ENCODE assay signal across 9 cellular contexts in genomic region chr5:43019615-43020293, GRCh38. TPM values are rescaled to one million over a fixed set of nuclear protein-coding genes. Genes with fewer than 3 reads are reported as not detected.
A peak's percentile ranks its signal among the peaks of the same experiment; 100 is the strongest.
DNase-seq lines count a peak whose midpoint lies in the region; ATAC-seq, FAIRE-seq and TF ChIP-seq lines count a peak whose summit lies in the region.
"Had no signal": no experiment of that assay in that cellular context is flagged by ENCODE, and none has a peak within 500 bp of the region (broad histone marks: within the 10 kb centered on the region; RNA-seq: fewer than 3 reads in every experiment).

No MANE protein-coding gene starts in this region.

- no peak overlapping the region for H3K23ac ChIP-seq in neuronal stem cell (ENCODE audit: low read depth, low read length, poor library complexity)

- peak; percentile 67 for ATAC-seq in GM21381 (IDR thresholded peaks at IDR 0.05; ENCODE audit: unreplicated experiment)

- no peak overlapping the region for H4K8ac ChIP-seq in neuronal stem cell (ENCODE audit: low read depth, low read length)

- 18% methylated on average over 36 of the region's 36 CpGs for WGBS in esophagus muscularis mucosa
- WGBS in neuronal stem cell (ENCODE audit: extremely low coverage in 2 of 2, insufficient read length in 2 of 2, insufficient replicate concordance in 1 of 2), 2 donors = no CpG with 5 or more reads among the region's 36 CpGs
- WGBS in transverse colon (ENCODE audit: low coverage in 1 of 2), 2 donors = 8 to 9% methylated on average over 28 to 36 of the region's 36 CpGs

- peak overlapping the region; percentile 67 for H2AFZ ChIP-seq in neuronal stem cell (ENCODE audit: low read length)

- TF ChIP-seq CTCF in D721Med (IDR thresholded peaks at IDR 0.05; ENCODE audit: insufficient read depth, missing control alignments) (peak; percentile 18), esophagus muscularis mucosa (IDR thresholded peaks at IDR 0.05) (peak in 2 of 3 experiments; percentile 9 to 42), transverse colon (IDR thresholded peaks at IDR 0.05) (peak; percentile 51 to 73 (median 53))

- H3K4me1 ChIP-seq in esophagus muscularis mucosa = peaks cover 6 to 24% (median 11%) of the 10 kb centered on the region in 4 donors
- peaks cover 5 to 24% of the 10 kb centered on the region in 2 donors for H3K4me1 ChIP-seq in neuronal stem cell (ENCODE audit: control insufficient read depth in 2 of 2, insufficient read depth in 1 of 2, low read depth in 1 of 2, low read length in 2 of 2)
- H3K4me1 ChIP-seq in transverse colon = peaks cover 0 to 27% (median 6%) of the 10 kb centered on the region in 4 donors

- no peaks in the 10 kb centered on the region for H3K79me1 ChIP-seq in neuronal stem cell (ENCODE audit: low read depth, low read length)

- intact Hi-C loops in esophagus muscularis mucosa (cut with DNase I) = no loop called here
- intact Hi-C loops in transverse colon (cut with DNase I; ENCODE audit: low total_unique reads) = no loop called here

- no peak overlapping the region for H4K91ac ChIP-seq in neuronal stem cell (ENCODE audit: low read depth, low read length, poor library complexity)

- H3K4ac ChIP-seq in neuronal stem cell (ENCODE audit: low read length) = no peak overlapping the region

- H3K27me3 ChIP-seq in esophagus muscularis mucosa = peaks cover 0 to 93% (median 44%) of the 10 kb centered on the region in 4 donors
- H3K27me3 ChIP-seq in neuronal stem cell (ENCODE audit: control insufficient read depth in 3 of 3, insufficient read depth in 3 of 3, low read depth in 1 of 3, low read length in 3 of 3) = peaks cover 0 to 77% (median 8%) of the 10 kb centered on the region in 3 experiments
- peaks cover 82% of the 10 kb centered on the region for H3K27me3 ChIP-seq in transverse colon

- in situ Hi-C loops in transverse colon (cut with MboI; ENCODE audit: low pct_ligation_motif_present in 1 of 4, low pct_unique_long_range_greater_than_20kb in 1 of 4, low sequenced_read_pairs in 3 of 4) = no loop called here

- no peak for DNase-seq in D721Med (ENCODE audit: insufficient read length, low spot score)
- peak; percentile 98 for DNase-seq in HT-29 (ENCODE audit: low spot score)
- DNase-seq in NOMO-1 treated with DMSO at 0.1 percent for 48 hours (lab: John Stamatoyannopoulos, UW; ENCODE audit: unreplicated experiment) = peak; percentile 99
- peak; percentile 71 for DNase-seq in activated T-cell treated with anti-CD3 and anti-CD28 coated beads for 1 hour (ENCODE audit: low read depth)
- DNase-seq in esophagus muscularis mucosa (ENCODE audit: extremely low spot score) = no peak
- no peak for DNase-seq in neuronal stem cell (ENCODE audit: low spot score)
- DNase-seq in transverse colon = peak; percentile 85

- no peak for FAIRE-seq in D721Med (lab: Jason Lieb, UNC)
- FAIRE-seq: colon had no signal

- H2BK5ac ChIP-seq in neuronal stem cell (ENCODE audit: low read length) = no peak overlapping the region

- no peak overlapping the region for H2BK12ac ChIP-seq in neuronal stem cell (ENCODE audit: low read length)

- H3K14ac ChIP-seq in neuronal stem cell (ENCODE audit: low read length) = no peak overlapping the region

- no peak for TF ChIP-seq POLR2A in esophagus muscularis mucosa (IDR thresholded peaks at IDR 0.05; ENCODE audit: low read depth)
- peak; percentile 58 for TF ChIP-seq POLR2A in transverse colon (IDR thresholded peaks at IDR 0.05)

- TF ChIP-seq EP300 in esophagus muscularis mucosa (IDR thresholded peaks at IDR 0.05) = no peak
- no peak for TF ChIP-seq EP300 in transverse colon (IDR thresholded peaks at IDR 0.05; ENCODE audit: low read depth)

- no peak overlapping the region for H2BK15ac ChIP-seq in neuronal stem cell (ENCODE audit: low read length)

- H3K9ac ChIP-seq in neuronal stem cell (ENCODE audit: low read depth, low read length, poor library complexity) = no peak overlapping the region

- peak overlapping the region; percentile 15 for H3K18ac ChIP-seq in neuronal stem cell (ENCODE audit: low read length)

- H3K4me3 ChIP-seq in esophagus muscularis mucosa (peak overlapping the region; percentile 48 to 55 (median 52)), neuronal stem cell (ENCODE audit: low read length in 2 of 2) (peak overlapping the region in 1 of 2 donors; percentile 80), transverse colon (peak overlapping the region; percentile 22 to 61 (median 52))

- H3K36me3 ChIP-seq in esophagus muscularis mucosa (no peaks in the 10 kb centered on the region), neuronal stem cell (replicated peaks in 1 of 2; ENCODE audit: control insufficient read depth in 2 of 2, insufficient read depth in 2 of 2, low read length in 2 of 2) (no peaks in the 10 kb centered on the region), transverse colon (no peaks in the 10 kb centered on the region)

- H2BK120ac ChIP-seq in neuronal stem cell (ENCODE audit: low read depth, low read length) = no peak overlapping the region

- H2AK5ac ChIP-seq in neuronal stem cell (ENCODE audit: low read depth, low read length) = no peak overlapping the region

- H3K27ac ChIP-seq in esophagus muscularis mucosa (replicated peaks in 1 of 4) (peak overlapping the region; percentile 78 to 90 (median 85)), neuronal stem cell (replicated peaks; ENCODE audit: low read length) (no peak overlapping the region), transverse colon (peak overlapping the region; percentile 92 to 97 (median 94))

- no peak overlapping the region for H3K4me2 ChIP-seq in neuronal stem cell (ENCODE audit: insufficient read depth, low read length, poor library complexity, severe bottlenecking)

- H3K9me3 ChIP-seq in esophagus muscularis mucosa = no peaks in the 10 kb centered on the region
- no peaks in the 10 kb centered on the region for H3K9me3 ChIP-seq in neuronal stem cell (replicated peaks in 1 of 2; ENCODE audit: control insufficient read depth in 2 of 2, insufficient read depth in 1 of 2, low read depth in 1 of 2, low read length in 2 of 2)
- H3K9me3 ChIP-seq in transverse colon = no peaks in the 10 kb centered on the region

RNA-seq across cellular contexts. Expression of gene ANXA2R, which starts 20.4 kb away (rescaled TPM):
- 21.1 and 22.7 TPM in 2 replicates for total RNA-seq in HT-29 (2014; rRNA removed; shearing (Covaris generic))
- 1 to 10 TPM; 1.5 to 4.2 (median 2.0) TPM for total RNA-seq in esophagus muscularis mucosa
- polyA plus RNA-seq in neuronal stem cell (2013, experiment 1 of 2) = 0.07 TPM
- 0.07 TPM for polyA plus RNA-seq in neuronal stem cell (2013, experiment 2 of 2)
- 1 to 10 TPM in 2 of 4 donors, under 1 TPM in 2; 0.75 to 4.4 (median 2.0) TPM for total RNA-seq in transverse colon

Comparison
In these comparisons a context has a peak if more than half of its experiments do, and no peak if none do; other contexts are left out.
1. DNase-seq: peak in HT-29 (single experiment), NOMO-1 treated with DMSO at 0.1 percent for 48 hours (single experiment), activated T-cell treated with anti-CD3 and anti-CD28 coated beads for 1 hour (single experiment) and transverse colon (single experiment); none in D721Med (single experiment), esophagus muscularis mucosa (single experiment) and neuronal stem cell (single experiment).
2. Peak in every context shown above with its lines, with median percentiles within 50 percentile points of each other: CTCF ChIP-seq.